ENCODE assay signal across 17 cellular contexts in genomic region chr2:238850096-238850495, GRCh38. TPM values are rescaled to one million over a fixed set of nuclear protein-coding genes. Genes with fewer than 3 reads are reported as not detected.
DNase-seq lines count a peak whose midpoint lies in the region; ATAC-seq, FAIRE-seq and TF ChIP-seq lines count a peak whose summit lies in the region.
"Had no signal": no experiment of that assay in that cellular context is flagged by ENCODE, and none has a peak within 500 bp of the region (broad histone marks: within the 10 kb centered on the region; RNA-seq: fewer than 3 reads in every experiment).

No MANE protein-coding gene starts in this region.

- H3K27me3 ChIP-seq in ACC112 (ENCODE audit: insufficient read depth, low read length) (no peaks in the 10 kb centered on the region), RWPE2 (ENCODE audit: insufficient read depth, poor library complexity, severe bottlenecking) (no peaks in the 10 kb centered on the region), ovary (no peaks in the 10 kb centered on the region), HepG2 (ENCODE audit: control insufficient read depth in 1 of 2, insufficient read depth in 2 of 2, low read length in 2 of 2) (peaks cover 11 to 80% of the 10 kb centered on the region in 2 experiments; a peak in 4 of 5 replicates)

- H3K9me3 ChIP-seq in RWPE2 (ENCODE audit: severe bottlenecking) (no peaks in the 10 kb centered on the region), ovary (no peaks in the 10 kb centered on the region), HepG2 (ENCODE audit: low read length) (no peaks in the 10 kb centered on the region)

- H2AFZ ChIP-seq in ACC112 (ENCODE audit: low read length, unreplicated experiment), result no peak overlapping the region
- H2AFZ ChIP-seq in HepG2 (ENCODE audit: low read length), result no peak overlapping the region

- no peak overlapping the region for H3K9ac ChIP-seq in HepG2 (ENCODE audit: insufficient read depth, low read depth, low read length)

- H3K27ac ChIP-seq in ACC112 (ENCODE audit: low read depth, low read length) (peak overlapping the region; percentile 57; the same call in 1 of the 2 replicates), RWPE2 (ENCODE audit: poor library complexity, severe bottlenecking) (no peak overlapping the region), ovary (peak overlapping the region in 1 of 2 donors; percentile 90), HepG2 (ENCODE audit: extremely low read length, insufficient read depth, low read length) (no peak overlapping the region)

- H3K4me1 ChIP-seq in ACC112 (ENCODE audit: control insufficient read depth, insufficient read depth, low read length, unreplicated experiment) (peaks cover 19% of the 10 kb centered on the region), RWPE2 (ENCODE audit: insufficient read depth, poor library complexity, severe bottlenecking) (peaks cover 10% of the 10 kb centered on the region), ovary (ENCODE audit: insufficient read depth) (peaks cover 7% of the 10 kb centered on the region), HepG2 (ENCODE audit: insufficient read depth, low read length) (no peaks in the 10 kb centered on the region; the same call in 1 of the 2 replicates)

- TF ChIP-seq RAD21 in HepG2 (CRISPR knock-in tag; IDR thresholded peaks at IDR 0.05), result no peak

- no peak for FAIRE-seq in HepG2 (lab: Jason Lieb, UNC)

- no peaks in the 10 kb centered on the region for H4K20me1 ChIP-seq in HepG2 (ENCODE audit: insufficient read depth, low read length)

- H3K79me2 ChIP-seq in ACC112 (ENCODE audit: control insufficient read depth, insufficient read depth, low read length, unreplicated experiment), result peaks cover 76% of the 10 kb centered on the region
- no peaks in the 10 kb centered on the region for H3K79me2 ChIP-seq in HepG2 (ENCODE audit: insufficient read depth, low read length)

- BruUV-seq in HepG2 (replicated peaks; lab: Mats Ljungman, UMichigan), result no TSS peak

- DNase-seq in RWPE2 (ENCODE audit: low spot score), result no peak
- peak; percentile 8 for DNase-seq in fibroblast of mammary gland (ENCODE audit: low read depth)
- no peak for DNase-seq in ovary
- DNase-seq in HuH-7.5 (ENCODE audit: low spot score), result no peak
- no peak for DNase-seq in HepG2 (ENCODE audit: low spot score)
- DNase-seq: activated CD4-positive, alpha-beta T cell treated with anti-CD3 and anti-CD28 coated beads for 4 hours; activated naive CD8-positive, alpha-beta T cell treated with anti-CD3 and anti-CD28 coated beads, Interleukin-2, amount 50 U/mL, for 24 hours; activated T-cell treated with anti-CD3 and anti-CD28 coated beads, Interleukin-2, amount 50 U/mL, for 24 hours; DMS153; head of caudate nucleus; NCI-H446 treated with DMSO at 0.1 percent for 48 hours; T-helper 1 cell had no signal

- no peak for TF ChIP-seq EP300 in ovary (IDR thresholded peaks at IDR 0.05)
- no peak for TF ChIP-seq EP300 in HepG2 (IDR thresholded peaks at IDR 0.05; ENCODE audit: low read depth in 2 of 2, low read length in 2 of 2)
- no peak for TF ChIP-seq EP300 in HepG2 (CRISPR knock-in tag; IDR thresholded peaks at IDR 0.05; ENCODE audit: borderline replicate concordance)

- CTCF ChIA-PET in HepG2 (lab: Yijun Ruan, JAX; ENCODE audit: low intra/inter-chr PET ratio, low total read pairs), result no interaction called here

- TF ChIP-seq CTCF in RWPE2 (IDR thresholded peaks at IDR 0.05; ENCODE audit: poor library complexity, severe bottlenecking) (no peak), fibroblast of mammary gland (conservative IDR thresholded peaks at IDR 0.05; ENCODE audit: control insufficient read depth, insufficient read depth, low read depth, low read length) (no peak), ovary (IDR thresholded peaks at IDR 0.05) (no peak), HepG2 (CRISPR knock-in tag; IDR thresholded peaks at IDR 0.05) (no peak)

- ATAC-seq in RWPE2 (ENCODE audit: low read depth) (no peak), HG03025 (IDR thresholded peaks at IDR 0.05; ENCODE audit: low FRiP score, unreplicated experiment) (no peak), HepG2 (no peak), GM19455 (IDR thresholded peaks at IDR 0.05; ENCODE audit: unreplicated experiment) (no peak)
- ATAC-seq: activated naive CD8-positive, alpha-beta T cell treated with anti-CD3 and anti-CD28 coated beads, Interleukin-2, amount 50 U/mL, for 24 hours had no signal

- 30 to 53% (median 39%) methylated on average over 2 of the region's 2 CpGs for WGBS in ovary, 3 donors
- 7% methylated on average over 2 of the region's 2 CpGs for WGBS in HepG2 (ENCODE audit: low lambda C conversion rate)

- POLR2A ChIA-PET in HepG2 (lab: Yijun Ruan, JAX), result no interaction called here

- in situ Hi-C loops in HepG2 (cut with HindIII; ENCODE audit: extremely low pct_ligation_motif_present, low pct_unique_long_range_greater_than_20kb), result no loop called here

- no peak for TF ChIP-seq POLR2A in ovary (IDR thresholded peaks at IDR 0.05)
- TF ChIP-seq POLR2A in HepG2 (IDR thresholded peaks at IDR 0.05; ENCODE audit: insufficient read depth in 1 of 2, low read depth in 2 of 2, low read length in 2 of 2), result no peak

- H3K4me2 ChIP-seq in HepG2 (ENCODE audit: low read depth, low read length), result no peak overlapping the region

- intact Hi-C loops in ovary (cut with DNase I) (no loop called here), HepG2 (cut with micrococcal nuclease; ENCODE audit: unreplicated experiment) (no loop called here)

- H3K36me3 ChIP-seq in ACC112 (ENCODE audit: insufficient read depth, low read length) (no peaks in the 10 kb centered on the region), RWPE2 (ENCODE audit: low read depth) (peaks cover 37% of the 10 kb centered on the region), ovary (no peaks in the 10 kb centered on the region), HepG2 (replicated peaks in 1 of 2; ENCODE audit: control insufficient read depth in 1 of 2, insufficient read depth in 2 of 2, low read length in 2 of 2) (no peaks in the 10 kb centered on the region)

- H3K4me3 ChIP-seq in ACC112 (ENCODE audit: low read depth, low read length) (peak overlapping the region; percentile 98), RWPE2 (ENCODE audit: severe bottlenecking) (peak overlapping the region; percentile 72), fibroblast of mammary gland (ENCODE audit: control insufficient read depth, low read depth, low read length) (peak overlapping the region; percentile 94), ovary (peak overlapping the region; percentile 63), HepG2 (replicated peaks in 1 of 3; ENCODE audit: insufficient read depth in 1 of 3, low read depth in 2 of 3, low read length in 3 of 3) (no peak overlapping the region)

TF ChIP-seq in HepG2, 621 proteins besides CTCF, POLR2A, EP300 and RAD21 (continues in another document):
- TF ChIP-seq ELK4 (CRISPR knock-in tag; IDR thresholded peaks at IDR 0.05; ENCODE audit: borderline replicate concordance) (no peak), ZFP82 (CRISPR knock-in tag; IDR thresholded peaks at IDR 0.05; ENCODE audit: borderline replicate concordance) (no peak), DNMT1 (CRISPR knock-in tag; IDR thresholded peaks at IDR 0.05) (no peak), CREB1 (IDR thresholded peaks at IDR 0.05) (no peak), CREB1 (CRISPR knock-in tag; IDR thresholded peaks at IDR 0.05) (no peak), JUND (CRISPR knock-in tag; IDR thresholded peaks at IDR 0.05) (no peak), PAX8 (CRISPR knock-in tag; IDR thresholded peaks at IDR 0.05; ENCODE audit: borderline replicate concordance) (no peak)

RNA-seq across cellular contexts. Expression of gene TWIST2, which starts 2.2 kb away (rescaled TPM):
- total RNA-seq in ovary (100 to 1,000 TPM in 1 of 7 donors, 10 to 100 TPM in 6; 17.8 to 104 (median 40.7) TPM), HepG2 (2016; rRNA removed; fragmentation: Illumina TruSeq; extraction: Trizol) (0.11 TPM in 1 of 2 replicates, not detected in the other)
- polyA plus RNA-seq in ovary (10 to 100 TPM; 14.2 to 32.7 TPM), HepG2 (2011; rRNA removed) (0.08 and 0.09 TPM in 2 replicates)
- total RNA-seq in HepG2 (2016; cell fraction: cytosol; rRNA removed; fragmentation: Illumina TruSeq; extraction: Trizol; ENCODE audit: low read depth), result 0.18 and 0.20 TPM in 2 replicates
- not detected in 2 replicates for total RNA-seq in HepG2 (2016; cell fraction: insoluble cytoplasmic fraction; rRNA removed; fragmentation: Illumina TruSeq; extraction: Trizol)
- total RNA-seq in HepG2 (2016; cell fraction: membrane; rRNA removed; fragmentation: Illumina TruSeq; extraction: Trizol), result 0.21 and 0.25 TPM in 2 replicates
- total RNA-seq in HepG2 (2016; cell fraction: nucleus; rRNA removed; fragmentation: Illumina TruSeq; extraction: Trizol), result not detected in 2 replicates
- 0.10 and 0.34 TPM in 2 replicates for polyA plus RNA-seq in HepG2 (2011; cell fraction: cytosol; rRNA removed)
- polyA plus RNA-seq in HepG2 (2011; cell fraction: nucleus; rRNA removed), result 0.21 TPM in 1 of 2 replicates, not detected in the other
- 0.09 TPM in 1 of 2 replicates, not detected in the other for polyA plus RNA-seq in HepG2 (2012)
- polyA plus RNA-seq in HepG2 (2016; cell fraction: cytosol; fragmentation: Illumina TruSeq; extraction: Trizol; ENCODE audit: low read depth), result 0.21 and 0.36 TPM in 2 replicates
- not detected in 2 replicates for polyA plus RNA-seq in HepG2 (2016; cell fraction: insoluble cytoplasmic fraction; fragmentation: Illumina TruSeq; extraction: Trizol; ENCODE audit: low read depth)
- 0.12 TPM in 1 of 2 replicates, not detected in the other for polyA plus RNA-seq in HepG2 (2016; cell fraction: membrane; fragmentation: Illumina TruSeq; extraction: Trizol; ENCODE audit: low read depth)
- not detected in 2 replicates for polyA plus RNA-seq in HepG2 (2016; cell fraction: nucleus; fragmentation: Illumina TruSeq; extraction: Trizol; ENCODE audit: insufficient read depth, low read depth)
- polyA minus RNA-seq in HepG2 (2011; rRNA and poly(A)+ RNA removed; ENCODE audit: low replicate concordance), result 0.32 and 4.4 TPM in 2 replicates
- polyA minus RNA-seq in HepG2 (2011; cell fraction: cytosol; rRNA and poly(A)+ RNA removed), result not detected in 2 replicates
- 0.37 and 0.39 TPM in 2 replicates for polyA minus RNA-seq in HepG2 (2011; cell fraction: nucleus; rRNA and poly(A)+ RNA removed)
- total RNA-seq: dermis microvascular lymphatic vessel endothelial cell had no signal
- polyA plus RNA-seq: neural cell had no signal

Comparison
In these comparisons a context has a peak if more than half of its experiments do, and no peak if none do; other contexts are left out.
1. H3K4me3 ChIP-seq: peak in ACC112 (single experiment), RWPE2 (single experiment), fibroblast of mammary gland (single experiment) and ovary (single experiment); none in HepG2 (0 of 3).
2. RNA of gene TWIST2, which starts 2.2 kb away (total RNA-seq): 17.8 to 104 TPM in ovary; 0.11 to 0.25 TPM in HepG2; every median in the first group is over 10 times any median in the second.